In the genomic region with DNA sequence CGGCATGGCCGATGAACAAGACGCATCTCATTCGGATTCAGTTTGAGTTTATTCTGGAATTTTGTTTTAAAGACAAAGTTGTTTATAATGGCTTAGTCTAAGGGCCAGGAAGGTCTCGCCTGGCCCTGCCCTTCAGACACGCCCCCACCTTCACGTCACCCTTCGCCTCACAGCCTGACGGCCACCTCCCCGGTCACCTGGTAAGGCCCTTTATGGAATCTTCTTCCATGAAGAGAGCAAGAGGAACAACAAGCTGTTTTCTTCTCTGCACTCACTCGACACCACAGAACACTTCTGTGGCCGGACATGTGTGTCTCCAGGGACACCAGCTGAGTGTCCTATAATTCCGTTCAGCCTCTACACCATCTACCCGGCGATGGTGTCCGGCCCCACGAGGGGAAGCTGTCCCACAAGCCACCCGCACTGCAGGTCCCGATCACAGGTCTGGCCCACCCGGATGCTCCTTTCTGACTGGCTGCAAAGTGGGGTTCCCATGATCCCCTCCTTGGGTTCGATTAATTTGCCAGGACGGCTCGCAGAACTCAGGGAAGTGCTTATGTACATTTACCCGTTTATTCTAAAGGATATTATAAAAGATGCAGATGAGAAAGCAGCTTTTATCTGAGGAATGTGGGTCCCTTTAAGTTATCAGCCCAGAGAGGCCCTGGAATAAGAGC, we compare ENCODE assay signal across 1 cellular context.
TF ChIP-seq lines count a peak whose summit lies in the region.

No MANE protein-coding gene starts in this region.

TF ChIP-seq in HepG2, 621 proteins besides CTCF, POLR2A, EP300 and RAD21:
- TF ChIP-seq CHCHD3 (CRISPR knock-in tag; IDR thresholded peaks at IDR 0.05) (no peak), ZNF569 (CRISPR knock-in tag; IDR thresholded peaks at IDR 0.05; ENCODE audit: borderline replicate concordance) (no peak), THAP11 (CRISPR knock-in tag; IDR thresholded peaks at IDR 0.05) (no peak), ZNF207 (IDR thresholded peaks at IDR 0.05; ENCODE audit: borderline replicate concordance) (no peak), ZNF550 (CRISPR knock-in tag; IDR thresholded peaks at IDR 0.05; ENCODE audit: borderline replicate concordance) (no peak), ZSCAN29 (CRISPR knock-in tag; conservative IDR thresholded peaks at IDR 0.05) (no peak), ZNF264 (CRISPR knock-in tag; IDR thresholded peaks at IDR 0.05) (no peak), KDM5A (IDR thresholded peaks at IDR 0.05; ENCODE audit: borderline replicate concordance, low read length) (no peak), NFATC3 (CRISPR knock-in tag; IDR thresholded peaks at IDR 0.05) (no peak)
